ENCODE assay signal across 18 cellular contexts in the genomic region with DNA sequence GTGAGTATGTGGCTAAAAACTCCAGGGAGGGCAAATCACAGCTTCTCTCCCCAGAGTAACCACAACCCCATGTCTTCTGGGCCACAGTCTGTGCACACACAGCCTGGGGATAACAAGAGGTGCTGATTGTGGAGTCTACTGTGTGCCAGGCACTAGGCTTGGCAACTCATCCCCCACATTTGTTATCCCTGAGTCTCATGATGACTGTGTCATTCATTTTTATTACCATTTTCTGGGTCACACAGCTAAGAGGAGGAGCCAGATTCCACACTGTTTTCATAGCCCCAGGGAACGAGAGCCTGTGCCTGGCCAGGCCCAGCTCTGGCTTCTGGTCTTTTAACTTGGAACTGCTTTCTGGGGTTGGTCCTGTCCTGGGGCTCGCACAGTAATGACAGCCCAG. TPM values are rescaled to one million over a fixed set of nuclear protein-coding genes. Genes with fewer than 3 reads are reported as not detected.
DNase-seq lines count a peak whose midpoint lies in the region; ATAC-seq, FAIRE-seq and TF ChIP-seq lines count a peak whose summit lies in the region.
"Had no signal": no experiment of that assay in that cellular context is flagged by ENCODE, and none has a peak within 500 bp of the region (broad histone marks: within the 10 kb centered on the region; RNA-seq: fewer than 3 reads in every experiment).

No MANE protein-coding gene starts in this region.

- H3K4me1 ChIP-seq in PC-3 (ENCODE audit: insufficient read depth, low read length) (peaks cover 32% of the 10 kb centered on the region), heart left ventricle (peaks cover 0 to 20% (median 1%) of the 10 kb centered on the region in 12 donors), gastrocnemius medialis (peaks cover 15 to 37% of the 10 kb centered on the region in 2 donors), pancreas (no peaks in the 10 kb centered on the region), esophagus squamous epithelium (no peaks in the 10 kb centered on the region)
- H3K4me1 ChIP-seq: prostate gland had no signal

- H3K27ac Mint-ChIP-seq in stimulated activated naive CD8-positive, alpha-beta T cell treated with anti-CD3 and anti-CD28 coated beads, Interleukin-15, amount 100 ng/mL, for 72 hours: no peak overlapping the region
- H3K27ac Mint-ChIP-seq: CD4-positive, alpha-beta T cell; WTC11 had no signal

- CTCF ChIA-PET in PC-3 (lab: Charles Lee): no interaction called here

- H3K36me3 ChIP-seq in PC-3 (ENCODE audit: low read depth, low read length) (no peaks in the 10 kb centered on the region), heart left ventricle (no peaks in the 10 kb centered on the region), gastrocnemius medialis (no peaks in the 10 kb centered on the region), pancreas (no peaks in the 10 kb centered on the region), esophagus squamous epithelium (no peaks in the 10 kb centered on the region)
- H3K36me3 ChIP-seq: prostate gland had no signal

- peaks cover 40% of the 10 kb centered on the region for H3K27me3 Mint-ChIP-seq in stimulated activated naive CD8-positive, alpha-beta T cell treated with anti-CD3 and anti-CD28 coated beads, Interleukin-15, amount 100 ng/mL, for 72 hours

- no peaks in the 10 kb centered on the region for H3K79me2 ChIP-seq in PC-3 (ENCODE audit: low read length)
- H3K79me2 ChIP-seq: hepatocyte had no signal

- intact Hi-C loops in PC-3 (cut with micrococcal nuclease): loop anchor here (10.0 kb wide), 1 partner anchor 226 kb away; no protein-coding TSS in a partner anchor
- intact Hi-C loops in heart left ventricle (cut with DNase I): no loop called here
- intact Hi-C loops in gastrocnemius medialis (cut with DNase I; ENCODE audit: low total_unique reads): loop anchor here (2.0 kb wide), 1 partner anchor 26 kb away; no protein-coding TSS in a partner anchor
- intact Hi-C loops in pancreas (cut with DNase I): loop anchor here in 1 of 3 donors (10.0 kb wide), 1 partner anchor 456 kb away; no protein-coding TSS in a partner anchor
- intact Hi-C loops in esophagus squamous epithelium (cut with DNase I): no loop called here

- H3K27ac ChIP-seq in PC-3 (ENCODE audit: low read length): peak overlapping the region; percentile 63
- peak overlapping the region in 6 of 12 donors; percentile 48 to 82 (median 58) for H3K27ac ChIP-seq in heart left ventricle
- H3K27ac ChIP-seq in gastrocnemius medialis: peak overlapping the region; percentile 82 to 94 (median 87)
- H3K27ac ChIP-seq in pancreas: no peak overlapping the region
- H3K27ac ChIP-seq in esophagus squamous epithelium: no peak overlapping the region
- H3K27ac ChIP-seq: hepatocyte, prostate gland had no signal

- no peaks in the 10 kb centered on the region for H3K27me3 ChIP-seq in PC-3 (ENCODE audit: low read length)
- no peaks in the 10 kb centered on the region for H3K27me3 ChIP-seq in heart left ventricle
- H3K27me3 ChIP-seq in gastrocnemius medialis: no peaks in the 10 kb centered on the region
- no peaks in the 10 kb centered on the region for H3K27me3 ChIP-seq in pancreas
- peaks cover 0 to 3% (median 0%) of the 10 kb centered on the region in 4 donors for H3K27me3 ChIP-seq in esophagus squamous epithelium
- H3K27me3 ChIP-seq: hepatocyte had no signal

- no peak overlapping the region for H3K4me3 Mint-ChIP-seq in stimulated activated naive CD8-positive, alpha-beta T cell treated with anti-CD3 and anti-CD28 coated beads, Interleukin-15, amount 100 ng/mL, for 72 hours
- H3K4me3 Mint-ChIP-seq: CD4-positive, alpha-beta T cell; WTC11 had no signal

- in situ Hi-C loops in gastrocnemius medialis (cut with MboI; ENCODE audit: low sequenced_read_pairs in 4 of 4): no loop called here

- ATAC-seq in PC-3 (peak; percentile 88), heart left ventricle (peak; percentile 5 to 71 (median 24)), gastrocnemius medialis (peak; percentile 95 to 97), pancreas (no peak), HG03432 (IDR thresholded peaks at IDR 0.05; ENCODE audit: unreplicated experiment) (no peak)
- no peak for ATAC-seq in stimulated activated naive CD8-positive, alpha-beta T cell treated with anti-CD3 and anti-CD28 coated beads, Interleukin-15, amount 100 ng/mL, for 72 hours
- ATAC-seq: WTC11 had no signal

- H3K9ac ChIP-seq in PC-3 (ENCODE audit: low read length): peak overlapping the region; percentile 16; the same call in 1 of the 2 replicates
- H3K9ac ChIP-seq: SK-N-SH had no signal

- H3K9me3 ChIP-seq in PC-3 (ENCODE audit: low read length) (no peaks in the 10 kb centered on the region), heart left ventricle (no peaks in the 10 kb centered on the region), gastrocnemius medialis (no peaks in the 10 kb centered on the region), pancreas (no peaks in the 10 kb centered on the region), esophagus squamous epithelium (no peaks in the 10 kb centered on the region)
- H3K9me3 ChIP-seq: prostate gland, SK-N-SH had no signal

- H3K4me1 Mint-ChIP-seq in stimulated activated naive CD8-positive, alpha-beta T cell treated with anti-CD3 and anti-CD28 coated beads, Interleukin-15, amount 100 ng/mL, for 72 hours: no peaks in the 10 kb centered on the region

- H3K4me2 ChIP-seq in PC-3 (ENCODE audit: low read length): peak overlapping the region; percentile 61
- H3K4me2 ChIP-seq: hepatocyte, SK-N-SH had no signal

- no TSS peak for BruUV-seq in PC-3 (replicated peaks; lab: Mats Ljungman, UMichigan)

- POLR2A ChIA-PET in PC-3 (lab: Charles Lee; ENCODE audit: unreplicated experiment): no interaction called here

- H3F3A ChIP-seq in PC-3 (ENCODE audit: low read length, unreplicated experiment): peaks cover 4% of the 10 kb centered on the region

- H3K9me3 Mint-ChIP-seq in stimulated activated naive CD8-positive, alpha-beta T cell treated with anti-CD3 and anti-CD28 coated beads, Interleukin-15, amount 100 ng/mL, for 72 hours: no peaks in the 10 kb centered on the region
- H3K9me3 Mint-ChIP-seq: CD4-positive, alpha-beta T cell; WTC11 had no signal

- no peak for TF ChIP-seq CTCF in PC-3 (conservative IDR thresholded peaks at IDR 0.05; ENCODE audit: low read depth, low read length)
- no peak for TF ChIP-seq CTCF in heart left ventricle (IDR thresholded peaks at IDR 0.05)
- no peak for TF ChIP-seq CTCF in gastrocnemius medialis (IDR thresholded peaks at IDR 0.05 in 4 of 5, conservative IDR thresholded peaks at IDR 0.05 in 1 of 5)
- TF ChIP-seq CTCF in pancreas (IDR thresholded peaks at IDR 0.05): no peak
- no peak for TF ChIP-seq CTCF in esophagus squamous epithelium (IDR thresholded peaks at IDR 0.05)

- no peak for FAIRE-seq in pancreas (lab: Jason Lieb, UNC)

- no peaks in the 10 kb centered on the region for H3K9me2 ChIP-seq in PC-3 (replicated peaks; ENCODE audit: low read length)
- H3K9me2 ChIP-seq: SK-N-SH had no signal

- no peak overlapping the region for H2AFZ ChIP-seq in PC-3 (ENCODE audit: low read length)
- H2AFZ ChIP-seq: hepatocyte had no signal

- H4K20me1 ChIP-seq in PC-3 (ENCODE audit: low read length): no peaks in the 10 kb centered on the region

- DNase-seq in ELF-1 (ENCODE audit: low read depth, low spot score) (peak; percentile 71), PC-3 (peak; percentile 77), heart left ventricle (no peak), gastrocnemius medialis (peak; percentile 66 to 73), pancreas (no peak), esophagus squamous epithelium (lab: John Stamatoyannopoulos, UW) (no peak)
- DNase-seq in stimulated activated naive CD8-positive, alpha-beta T cell treated with anti-CD3 and anti-CD28 coated beads, Interleukin-15, amount 100 ng/mL, for 72 hours: no peak
- DNase-seq: activated T-cell treated with anti-CD3 and anti-CD28 coated beads for 4 hours; CD4-positive, alpha-beta T cell; effector memory CD4-positive, alpha-beta T cell; KBM-7; NCI-H2029 treated with DMSO at 0.1 percent for 48 hours; SK-N-SH; stimulated activated naive CD4-positive, alpha-beta T cell treated with Interleukin-2 at 50 U/mL for 16 hours had no signal

- no peak overlapping the region for H3K4me3 ChIP-seq in PC-3 (ENCODE audit: low read length)
- no peak overlapping the region for H3K4me3 ChIP-seq in heart left ventricle
- peak overlapping the region in 2 of 4 donors; percentile 4 to 20 for H3K4me3 ChIP-seq in gastrocnemius medialis
- H3K4me3 ChIP-seq in pancreas: no peak overlapping the region
- no peak overlapping the region for H3K4me3 ChIP-seq in esophagus squamous epithelium
- H3K4me3 ChIP-seq: hepatocyte, prostate gland had no signal

- WGBS in heart left ventricle, 4 donors: 34 to 62% (median 49%) methylated on average over 2 of the region's 2 CpGs
- 75 to 88% methylated on average over 2 of the region's 2 CpGs for WGBS in pancreas, 2 donors
- WGBS in esophagus squamous epithelium, 2 donors: 23 to 40% methylated on average over 1 to 2 of the region's 2 CpGs

- no peak for TF ChIP-seq POLR2A in heart left ventricle (IDR thresholded peaks at IDR 0.05)
- peak; percentile 41 to 45 for TF ChIP-seq POLR2A in gastrocnemius medialis (IDR thresholded peaks at IDR 0.05)
- no peak for TF ChIP-seq POLR2A in esophagus squamous epithelium (IDR thresholded peaks at IDR 0.05)

RNA-seq across cellular contexts. Expression of a gene that starts 34.5 kb away (rescaled TPM):
- total RNA-seq in PC-3 (2014; rRNA removed): 1.6 TPM in 2 replicates
- total RNA-seq in heart left ventricle: 1 to 10 TPM in 6 of 9 donors, under 1 TPM in 3; 0.87 to 2.7 (median 1.7) TPM
- polyA plus RNA-seq in heart left ventricle: 1 to 10 TPM in 1 of 2 donors, under 1 TPM in 1; 0.42 to 1.0 TPM
- 1 to 10 TPM in 1 of 4 donors, under 1 TPM in 3; 0.20 to 2.3 (median 0.77) TPM for total RNA-seq in gastrocnemius medialis
- 1 to 10 TPM in 4 of 6 donors, under 1 TPM in 2; 0.95 to 2.8 (median 1.4) TPM for total RNA-seq in pancreas
- polyA plus RNA-seq in pancreas: 1 to 10 TPM; 1.2 to 2.1 TPM
- total RNA-seq in esophagus squamous epithelium: 1 to 10 TPM in 2 of 4 donors, under 1 TPM in 2; 0.57 to 2.9 (median 1.2) TPM

Comparison
In these comparisons a context has a peak if more than half of its experiments do, and no peak if none do; other contexts are left out.
1. DNase-seq: peak in ELF-1 (single experiment), PC-3 (single experiment) and gastrocnemius medialis (2 of 2); none in heart left ventricle (0 of 5), pancreas (0 of 6), stimulated activated naive CD8-positive, alpha-beta T cell treated with anti-CD3 and anti-CD28 coated beads, Interleukin-15, amount 100 ng/mL, for 72 hours (0 of 2) and esophagus squamous epithelium (single experiment).
2. ATAC-seq: peak in PC-3 (single experiment), heart left ventricle (4 of 4) and gastrocnemius medialis (2 of 2); none in pancreas (0 of 4), stimulated activated naive CD8-positive, alpha-beta T cell treated with anti-CD3 and anti-CD28 coated beads, Interleukin-15, amount 100 ng/mL, for 72 hours (single experiment) and HG03432 (single experiment).
3. H3K27ac ChIP-seq: peak in PC-3 (single experiment) and gastrocnemius medialis (4 of 4); none in pancreas (0 of 4) and esophagus squamous epithelium (0 of 4).
4. POLR2A ChIP-seq: peak in gastrocnemius medialis (2 of 2); none in heart left ventricle (0 of 2) and esophagus squamous epithelium (0 of 4).
5. intact Hi-C loops: an anchor here in PC-3 (10.0 kb wide) and gastrocnemius medialis (2.0 kb wide); none called in heart left ventricle and esophagus squamous epithelium.